ENCODE assay signal across 9 cellular contexts in genomic region chr20:58888103-58888502, GRCh38. TPM values are rescaled to one million over a fixed set of nuclear protein-coding genes. Genes with fewer than 3 reads are reported as not detected.
DNase-seq lines count a peak whose midpoint lies in the region; ATAC-seq, FAIRE-seq and TF ChIP-seq lines count a peak whose summit lies in the region.
"Had no signal": no experiment of that assay in that cellular context is flagged by ENCODE, and none has a peak within 500 bp of the region (broad histone marks: within the 10 kb centered on the region; RNA-seq: fewer than 3 reads in every experiment).

No MANE protein-coding gene starts in this region.

- H3K27me3 Mint-ChIP-seq in HFFc6 (ENCODE audit: insufficient read depth): peaks cover 8% of the 10 kb centered on the region
- no peaks in the 10 kb centered on the region for H3K27me3 Mint-ChIP-seq in activated CD8-positive, alpha-beta T cell treated with anti-CD3 and anti-CD28 coated beads, Interleukin-2, amount 10 ng/mL, durations not matched to agents 7 days and 5 days (ENCODE audit: low read depth)

- no peaks in the 10 kb centered on the region for H3K27me3 ChIP-seq in small intestine (ENCODE audit: control insufficient read depth in 2 of 2, insufficient read depth in 2 of 2, low read length in 2 of 2)

- CTCF ChIA-PET in activated CD8-positive, alpha-beta T cell treated with anti-CD3 and anti-CD28 coated beads, Interleukin-2, amount 10 ng/mL, durations not matched to agents 7 days and 5 days (lab: Charles Lee): no interaction called here

- POLR2A ChIA-PET in activated CD8-positive, alpha-beta T cell treated with anti-CD3 and anti-CD28 coated beads, Interleukin-2, amount 10 ng/mL, durations not matched to agents 7 days and 5 days (lab: Charles Lee): no interaction called here

- H3K9me3 ChIP-seq in small intestine (ENCODE audit: control insufficient read depth, low read depth): no peaks in the 10 kb centered on the region

- H3K4me3 Mint-ChIP-seq in HFFc6: peak overlapping the region; percentile 86
- peak overlapping the region; percentile 82 for H3K4me3 Mint-ChIP-seq in activated CD8-positive, alpha-beta T cell treated with anti-CD3 and anti-CD28 coated beads, Interleukin-2, amount 10 ng/mL, durations not matched to agents 7 days and 5 days

- peaks cover 8% of the 10 kb centered on the region for H3K4me1 Mint-ChIP-seq in HFFc6 (ENCODE audit: low read depth)
- H3K4me1 Mint-ChIP-seq in activated CD8-positive, alpha-beta T cell treated with anti-CD3 and anti-CD28 coated beads, Interleukin-2, amount 10 ng/mL, durations not matched to agents 7 days and 5 days (ENCODE audit: low read depth): peaks cover 32% of the 10 kb centered on the region

- FAIRE-seq in small intestine (lab: Jason Lieb, UNC): no peak

- no peak for TF ChIP-seq POLR2A in erythroblast (IDR thresholded peaks at IDR 0.05; ENCODE audit: low read length)

- H3K27ac Mint-ChIP-seq in HFFc6: no peak overlapping the region
- peak overlapping the region; percentile 84 for H3K27ac Mint-ChIP-seq in activated CD8-positive, alpha-beta T cell treated with anti-CD3 and anti-CD28 coated beads, Interleukin-2, amount 10 ng/mL, durations not matched to agents 7 days and 5 days

- H3K27ac ChIP-seq in small intestine (ENCODE audit: low read depth in 1 of 2, low read length in 1 of 2): peak overlapping the region in 1 of 2 donors; percentile 79

- no peaks in the 10 kb centered on the region for H3K4me1 ChIP-seq in small intestine (ENCODE audit: control insufficient read depth in 2 of 2, insufficient read depth in 1 of 2, low read depth in 1 of 2, low read length in 1 of 2)

- WGBS in small intestine, 3 donors: 40 to 66% (median 49%) methylated on average over 12 of the region's 12 CpGs

- DNase-seq in HFFc6 (no peak), small intestine (peak; percentile 26), NCI-H1930 (lab: John Stamatoyannopoulos, UW) (no peak), NCI-H2227 (lab: John Stamatoyannopoulos, UW; ENCODE audit: unreplicated experiment) (no peak), erythroblast (lab: John Stamatoyannopoulos, UW) (no peak)
- no peak for DNase-seq in activated CD8-positive, alpha-beta T cell treated with anti-CD3 and anti-CD28 coated beads, Interleukin-2, amount 10 ng/mL, durations not matched to agents 7 days and 5 days
- no peak for DNase-seq in stimulated activated CD4-positive, alpha-beta T cell treated with anti-CD3 and anti-CD28 coated beads, Interleukin-2, amount 100 ng/mL, for 24 hours
- DNase-seq: SHP77 had no signal

- H3K4me3 ChIP-seq in iPS-11a (ENCODE audit: low read depth, low read length) (peak overlapping the region; percentile 83), small intestine (ENCODE audit: low read depth in 1 of 2, low read length in 2 of 2) (peak overlapping the region; percentile 41 to 99)

- peaks cover 7% of the 10 kb centered on the region for H3K36me3 Mint-ChIP-seq in HFFc6 (ENCODE audit: low read depth)
- peaks cover 12% of the 10 kb centered on the region for H3K36me3 Mint-ChIP-seq in activated CD8-positive, alpha-beta T cell treated with anti-CD3 and anti-CD28 coated beads, Interleukin-2, amount 10 ng/mL, durations not matched to agents 7 days and 5 days (ENCODE audit: low read depth)

- no peak for ATAC-seq in activated CD8-positive, alpha-beta T cell treated with anti-CD3 and anti-CD28 coated beads, Interleukin-2, amount 10 ng/mL, durations not matched to agents 7 days and 5 days

- H3K9me3 Mint-ChIP-seq in HFFc6: no peaks in the 10 kb centered on the region
- H3K9me3 Mint-ChIP-seq in activated CD8-positive, alpha-beta T cell treated with anti-CD3 and anti-CD28 coated beads, Interleukin-2, amount 10 ng/mL, durations not matched to agents 7 days and 5 days (ENCODE audit: insufficient read depth): no peaks in the 10 kb centered on the region

- no peak for TF ChIP-seq CTCF in HFFc6 (IDR thresholded peaks at IDR 0.05)

- H3K36me3 ChIP-seq in small intestine (ENCODE audit: control insufficient read depth in 2 of 2, insufficient read depth in 2 of 2, low read length in 2 of 2): no peaks in the 10 kb centered on the region

RNA-seq across cellular contexts. Expression of gene GNAS, which starts 35.6 kb away (rescaled TPM):
- 1,000 to 10,000 TPM in 2 of 6 experiments, 100 to 1,000 TPM in 4; 820 to 1,032 (median 914) TPM for total RNA-seq in HFFc6 (2021; fragmentation: NEBNext Ultra II Directional; extraction: Animal tissue kit (Norgen Biotek cat#: 25700))
- total RNA-seq in activated CD8-positive, alpha-beta T cell treated with anti-CD3 and anti-CD28 coated beads, Interleukin-2, amount 10 ng/mL, durations not matched to agents 7 days and 5 days: 100 to 1,000 TPM; 912 to 952 TPM
- 100 to 1,000 TPM; 493 to 875 (median 519) TPM for polyA plus RNA-seq in small intestine

RNA-seq across cellular contexts. Expression of gene GNAS-AS1, which starts 37.4 kb away (rescaled TPM):
- total RNA-seq in HFFc6 (2021; fragmentation: NEBNext Ultra II Directional; extraction: Animal tissue kit (Norgen Biotek cat#: 25700)): 1 to 10 TPM; 1.0 to 1.5 (median 1.3) TPM
- 1 to 10 TPM; 1.3 to 2.0 TPM for total RNA-seq in activated CD8-positive, alpha-beta T cell treated with anti-CD3 and anti-CD28 coated beads, Interleukin-2, amount 10 ng/mL, durations not matched to agents 7 days and 5 days
- polyA plus RNA-seq in small intestine: under 1 TPM in 1 of 3 donors, not detected in 2; 0.37 TPM
